10 cellular contexts compared by ENCODE assay signal in genomic region chr16:28304214-28304613, GRCh38. TPM values are rescaled to one million over a fixed set of nuclear protein-coding genes. Genes with fewer than 3 reads are reported as not detected.
A peak's percentile ranks its signal among the peaks of the same experiment; 100 is the strongest.
DNase-seq lines count a peak whose midpoint lies in the region; TF ChIP-seq lines count a peak whose summit lies in the region.
"Had no signal": no experiment of that assay in that cellular context is flagged by ENCODE, and none has a peak within 500 bp of the region (broad histone marks: within the 10 kb centered on the region; RNA-seq: fewer than 3 reads in every experiment).

No MANE protein-coding gene starts in this region.

- TF ChIP-seq CTCF in adrenal gland (IDR thresholded peaks at IDR 0.05) = no peak
- TF ChIP-seq CTCF in GM20000 (IDR thresholded peaks at IDR 0.05; ENCODE audit: extremely low read depth, missing control alignments) = no peak
- TF ChIP-seq CTCF in OCI-LY7 (conservative IDR thresholded peaks at IDR 0.05; ENCODE audit: low read length) = no peak

- H2AFZ ChIP-seq in OCI-LY7 (ENCODE audit: low read length) = no peak overlapping the region

- no peak overlapping the region for H3K27ac ChIP-seq in adrenal gland
- no peak overlapping the region for H3K27ac ChIP-seq in OCI-LY7 (ENCODE audit: low read depth, low read length, poor library complexity, severe bottlenecking)

- POLR2A ChIA-PET in OCI-LY7 (lab: Charles Lee) = no interaction called here

- WGBS in adrenal gland, 4 donors = 58 to 75% (median 71%) methylated on average over 6 to 8 of the region's 8 CpGs

- no peaks in the 10 kb centered on the region for H3K9me2 ChIP-seq in OCI-LY7 (ENCODE audit: insufficient read depth, low read length)

- H3K4me1 ChIP-seq in adrenal gland (replicated peaks in 1 of 2) = no peaks in the 10 kb centered on the region
- H3K4me1 ChIP-seq in OCI-LY7 (ENCODE audit: insufficient read depth, low read length, poor library complexity, severe bottlenecking) = no peaks in the 10 kb centered on the region
- H3K4me1 ChIP-seq: Caco-2 had no signal

- H3K4me3 ChIP-seq in adrenal gland (no peak overlapping the region), OCI-LY7 (ENCODE audit: low read depth, low read length, poor library complexity, severe bottlenecking) (no peak overlapping the region)

- no peaks in the 10 kb centered on the region for H3K79me2 ChIP-seq in OCI-LY7 (ENCODE audit: insufficient read depth, low read depth, low read length)

- no peaks in the 10 kb centered on the region for H3K36me3 ChIP-seq in adrenal gland (replicated peaks in 1 of 2)
- H3K36me3 ChIP-seq in OCI-LY7 (ENCODE audit: insufficient read depth, low read length) = no peaks in the 10 kb centered on the region

- intact Hi-C loops in adrenal gland (cut with DNase I) = no loop called here
- intact Hi-C loops in OCI-LY7 (cut with micrococcal nuclease; ENCODE audit: unreplicated experiment) = no loop called here

- H4K20me1 ChIP-seq in OCI-LY7 (ENCODE audit: insufficient read depth, low read length) = no peaks in the 10 kb centered on the region

- H3K9me3 ChIP-seq in adrenal gland (replicated peaks in 1 of 3) = no peaks in the 10 kb centered on the region
- no peaks in the 10 kb centered on the region for H3K9me3 ChIP-seq in OCI-LY7 (ENCODE audit: low read length)
- H3K9me3 ChIP-seq: Caco-2 had no signal

- H3K27me3 ChIP-seq in adrenal gland = no peaks in the 10 kb centered on the region

- TF ChIP-seq POLR2A in adrenal gland (IDR thresholded peaks at IDR 0.05) = no peak

- no TSS peak for BruUV-seq in OCI-LY7 (replicated peaks; lab: Mats Ljungman, UMichigan)

- DNase-seq in AG20443 (ENCODE audit: low spot score) = peak; percentile 61
- DNase-seq in HPDE6-E6E7 (ENCODE audit: extremely low spot score) = peak; percentile 35
- DNase-seq in adrenal gland = peak in 5 of 7 donors; percentile 37 to 55 (median 47)
- DNase-seq in kidney tubule cell (ENCODE audit: low spot score) = peak; percentile 5
- DNase-seq in GM20000 (ENCODE audit: low spot score) = no peak
- DNase-seq in OCI-LY7 (ENCODE audit: low spot score) = no peak
- DNase-seq in amniotic stem cell (lab: John Stamatoyannopoulos, UW) = no peak
- DNase-seq in putamen (ENCODE audit: low spot score) = no peak
- DNase-seq: NCI-H1930 had no signal

- H3K4me2 ChIP-seq in OCI-LY7 (ENCODE audit: low read length) = no peak overlapping the region

- CTCF ChIA-PET in OCI-LY7 (lab: Charles Lee; ENCODE audit: unreplicated experiment) = no interaction called here

RNA-seq across cellular contexts. Expression of gene SBK1, which starts 11.9 kb away (rescaled TPM):
- total RNA-seq in adrenal gland (1 to 10 TPM; 1.6 to 6.9 (median 4.1) TPM), OCI-LY7 (2022) (0.63 TPM in 2 replicates)
- 1 to 10 TPM in 2 of 3 donors, under 1 TPM in 1; 0.57 to 4.7 (median 2.7) TPM for polyA plus RNA-seq in adrenal gland
- 0.22 and 0.46 TPM in 2 replicates for total RNA-seq in OCI-LY7 (2014; rRNA removed; shearing (Covaris generic))

RNA-seq across cellular contexts. Expression of gene NPIPB6, which starts 59.1 kb away (rescaled TPM):
- 1 to 10 TPM in 3 of 8 donors, under 1 TPM in 2, not detected in 3; 0.28 to 1.6 (median 1.2) TPM for total RNA-seq in adrenal gland
- polyA plus RNA-seq in adrenal gland = 1 to 10 TPM in 1 of 3 donors, under 1 TPM in 2; 0.18 to 1.1 (median 0.54) TPM
- 5.0 and 5.3 TPM in 2 replicates for total RNA-seq in OCI-LY7 (2014; rRNA removed; shearing (Covaris generic))
- 12.1 and 16.1 TPM in 2 replicates for total RNA-seq in OCI-LY7 (2022)

Comparison
In these comparisons a context has a peak if more than half of its experiments do, and no peak if none do; other contexts are left out.
1. DNase-seq: peak in AG20443 (single experiment), HPDE6-E6E7 (single experiment), adrenal gland (5 of 7) and kidney tubule cell (single experiment); none in GM20000 (single experiment), OCI-LY7 (single experiment), amniotic stem cell (single experiment) and putamen (single experiment).